In genomic region chrX:133685806-133686205, GRCh38 we compare ENCODE assay signal across 19 cellular contexts.
A peak's percentile ranks its signal among the peaks of the same experiment; 100 is the strongest.
DNase-seq lines count a peak whose midpoint lies in the region; ATAC-seq and TF ChIP-seq lines count a peak whose summit lies in the region.
"Had no signal": no experiment of that assay in that cellular context is flagged by ENCODE, and none has a peak within 500 bp of the region (broad histone marks: within the 10 kb centered on the region; RNA-seq: fewer than 3 reads in every experiment).

No MANE protein-coding gene starts in this region.

- H3K4me3 Mint-ChIP-seq in glutamatergic neuron (ENCODE audit: unreplicated experiment), result peak overlapping the region; percentile 65
- H3K4me3 Mint-ChIP-seq: neural crest cell, T-helper 17 cell had no signal

- H3K36me3 Mint-ChIP-seq in glutamatergic neuron (ENCODE audit: unreplicated experiment), result no peaks in the 10 kb centered on the region

- peaks cover 3% of the 10 kb centered on the region for H3K27me3 Mint-ChIP-seq in glutamatergic neuron (ENCODE audit: unreplicated experiment)
- H3K27me3 Mint-ChIP-seq: T-helper 17 cell had no signal

- ATAC-seq in GM18858 (IDR thresholded peaks at IDR 0.05; ENCODE audit: unreplicated experiment), result no peak
- no peak for ATAC-seq in GM21381 (IDR thresholded peaks at IDR 0.05; ENCODE audit: unreplicated experiment)
- ATAC-seq: heart right ventricle; stimulated activated naive CD8-positive, alpha-beta T cell treated with anti-CD3 and anti-CD28 coated beads, Interleukin-15, Interleukin-2, amounts not matched to agents 100 U/mL and 50 U/mL, for 24 hours; T-helper 17 cell had no signal

- no peak for TF ChIP-seq CTCF in glutamatergic neuron (IDR thresholded peaks at IDR 0.05; ENCODE audit: partially characterized antibody, unreplicated experiment)

- peaks cover 23% of the 10 kb centered on the region for H3K4me1 Mint-ChIP-seq in glutamatergic neuron (ENCODE audit: low read depth, unreplicated experiment)
- H3K4me1 Mint-ChIP-seq: T-helper 17 cell had no signal

- H3K27ac Mint-ChIP-seq in glutamatergic neuron (ENCODE audit: unreplicated experiment), result peak overlapping the region; percentile 91
- H3K27ac Mint-ChIP-seq: activated T-helper 2 cell treated with anti-CD3 and anti-CD28 coated beads, Interferon-gamma antibody, Interleukin-2, Interleukin-4, amounts not matched to agents 10 μg/mL and 5 μg/mL and 100 μg/mL, durations not matched to agents 14 hours and 24 hours and 36 hours; T-helper 17 cell had no signal

- H3K4me3 ChIP-seq in Jurkat, Clone E6-1 (ENCODE audit: low read length), result no peak overlapping the region
- H3K4me3 ChIP-seq: heart right ventricle had no signal

- DNase-seq in DMS 273 treated with DMSO at 0.1 percent for 48 hours (lab: John Stamatoyannopoulos, UW), result peak; percentile 82
- DNase-seq in Jurkat, Clone E6-1 (ENCODE audit: low read depth, low spot score), result peak; percentile 57
- peak; percentile 2 for DNase-seq in NCI-H446 treated with DMSO at 0.1 percent for 48 hours (lab: John Stamatoyannopoulos, UW)
- peak; percentile 73 for DNase-seq in glutamatergic neuron
- DNase-seq in DMS79 (lab: John Stamatoyannopoulos, UW), result no peak
- DNase-seq: effector memory CD4-positive, alpha-beta T cell; mesenchymal stem cell; NCI-H2081; SHP77 treated with DMSO at 0.1 percent for 48 hours; stimulated activated CD4-positive, alpha-beta T cell treated with anti-CD3 and anti-CD28 coated beads, Interleukin-15, amount 100 ng/mL, for 24 hours; stimulated activated naive CD8-positive, alpha-beta T cell treated with anti-CD3 and anti-CD28 coated beads, Interleukin-15, Interleukin-2, amounts not matched to agents 100 U/mL and 50 U/mL, for 24 hours; T-helper 17 cell; trophoblast cell; WERI-Rb-1 had no signal

- peaks cover 12% of the 10 kb centered on the region for H3K9me3 Mint-ChIP-seq in glutamatergic neuron (ENCODE audit: unreplicated experiment)
- H3K9me3 Mint-ChIP-seq: activated T-helper 2 cell treated with anti-CD3 and anti-CD28 coated beads, Interferon-gamma antibody, Interleukin-2, Interleukin-4, amounts not matched to agents 10 μg/mL and 5 μg/mL and 100 μg/mL, durations not matched to agents 14 hours and 24 hours and 36 hours; neural crest cell had no signal
